31 cellular contexts compared by ENCODE assay signal in genomic region chr1:64117492-64117891, GRCh38.
"Had no signal": no experiment of that assay in that cellular context is flagged by ENCODE, and none has a peak within 500 bp of the region (broad histone marks: within the 10 kb centered on the region; RNA-seq: fewer than 3 reads in every experiment).

No MANE protein-coding gene starts in this region.

- H3K27me3 Mint-ChIP-seq: progenitor cell of endocrine pancreas had no signal

- H3K4me1 Mint-ChIP-seq: natural killer cell; neural progenitor cell; stimulated activated memory B cell treated with anti-CD40 and anti-IgM and Interleukin-4, amounts not matched to agents 10 μg/mL and 1 μg/mL and 100 μg/mL, for 72 hours; stimulated activated naive CD8-positive, alpha-beta T cell treated with anti-CD3 and anti-CD28 coated beads, Interleukin-15, amount 100 ng/mL, for 72 hours had no signal

- H3K4me2 ChIP-seq: neural progenitor cell, smooth muscle cell had no signal

- H3K36me3 ChIP-seq: neural progenitor cell, ovary, spleen, suprapubic skin, tibial artery, transverse colon, upper lobe of right lung, uterus had no signal

- DNase-seq: natural killer cell; occipital lobe; ovary; posterior cingulate gyrus; psoas muscle; right cardiac atrium; spleen; stimulated activated CD4-positive, alpha-beta T cell treated with anti-CD3 and anti-CD28 coated beads, Interleukin-12 subunit alpha, Interleukin-12 subunit beta, amount 100 ng/mL, for 4 hours; stimulated activated CD4-positive, alpha-beta T cell treated with anti-CD3 and anti-CD28 coated beads, Interleukin-1b, Interleukin-23, amount 100 ng/mL, for 48 hours; stimulated activated CD4-positive, alpha-beta T cell treated with anti-CD3 and anti-CD28 coated beads, Interleukin-4, amount 100 ng/mL, for 1 hour; stimulated activated CD4-positive, alpha-beta T cell treated with anti-CD3 and anti-CD28 coated beads, Interleukin-4, amount 100 ng/mL, for 4 hours; stimulated activated CD8-positive, alpha-beta memory T cell treated with anti-CD3 and anti-CD28 coated beads, Interleukin-4, amount 100 ng/mL, for 48 hours; stimulated activated naive CD4-positive, alpha-beta T cell; stimulated activated naive CD8-positive, alpha-beta T cell treated with anti-CD3 and anti-CD28 coated beads, Interleukin-15, amount 100 ng/mL, for 72 hours; stimulated activated naive CD8-positive, alpha-beta T cell treated with anti-CD3 and anti-CD28 coated beads, Interleukin-15, Interleukin-2, amounts not matched to agents 100 U/mL and 50 U/mL, for 24 hours; substantia nigra; testis; tibial artery; transverse colon; upper lobe of right lung; uterus had no signal

- H3K9me3 ChIP-seq: ovary, psoas muscle, spleen, suprapubic skin, testis, tibial artery, transverse colon, upper lobe of right lung, uterus had no signal

- H3K9ac ChIP-seq: neural progenitor cell, parathyroid adenoma had no signal

- H3K36me3 Mint-ChIP-seq: natural killer cell; neural progenitor cell; stimulated activated memory B cell treated with anti-CD40 and anti-IgM and Interleukin-4, amounts not matched to agents 10 μg/mL and 1 μg/mL and 100 μg/mL, for 72 hours; type B pancreatic cell had no signal

- H3K27ac ChIP-seq: neural progenitor cell, ovary, parathyroid adenoma, psoas muscle, skin epidermis, spleen, suprapubic skin, testis, tibial artery, transverse colon, upper lobe of right lung, uterus had no signal

- H3K4me1 ChIP-seq: neural progenitor cell, psoas muscle, spleen, testis, transverse colon, upper lobe of right lung, uterus had no signal

- H3K27ac Mint-ChIP-seq: natural killer cell; neural progenitor cell; progenitor cell of endocrine pancreas; stimulated activated memory B cell treated with anti-CD40 and anti-IgM and Interleukin-4, amounts not matched to agents 10 μg/mL and 1 μg/mL and 100 μg/mL, for 72 hours; stimulated activated naive CD8-positive, alpha-beta T cell treated with anti-CD3 and anti-CD28 coated beads, Interleukin-15, amount 100 ng/mL, for 72 hours; type B pancreatic cell had no signal

- H3K4me3 ChIP-seq: neural progenitor cell, ovary, psoas muscle, skin epidermis, smooth muscle cell, spleen, suprapubic skin, testis, tibial artery, transverse colon, upper lobe of right lung, uterus had no signal

- ATAC-seq: natural killer cell; psoas muscle; right cardiac atrium; sciatic nerve; stimulated activated memory B cell treated with anti-CD40 and anti-IgM and Interleukin-4, amounts not matched to agents 10 μg/mL and 1 μg/mL and 100 μg/mL, for 72 hours; stimulated activated naive CD8-positive, alpha-beta T cell treated with anti-CD3 and anti-CD28 coated beads, Interleukin-15, amount 100 ng/mL, for 72 hours; stimulated activated naive CD8-positive, alpha-beta T cell treated with anti-CD3 and anti-CD28 coated beads, Interleukin-15, Interleukin-2, amounts not matched to agents 100 U/mL and 50 U/mL, for 24 hours; upper lobe of right lung had no signal

- H2AFZ ChIP-seq: neural progenitor cell, parathyroid adenoma had no signal

- H3K9me3 Mint-ChIP-seq: natural killer cell; nephron; neural progenitor cell; stimulated activated naive CD8-positive, alpha-beta T cell treated with anti-CD3 and anti-CD28 coated beads, Interleukin-15, amount 100 ng/mL, for 72 hours; type B pancreatic cell had no signal

- H3K4me3 Mint-ChIP-seq: natural killer cell; nephron; neural progenitor cell; stimulated activated memory B cell treated with anti-CD40 and anti-IgM and Interleukin-4, amounts not matched to agents 10 μg/mL and 1 μg/mL and 100 μg/mL, for 72 hours; stimulated activated naive CD8-positive, alpha-beta T cell treated with anti-CD3 and anti-CD28 coated beads, Interleukin-15, amount 100 ng/mL, for 72 hours; type B pancreatic cell had no signal

- H3K79me2 ChIP-seq: parathyroid adenoma had no signal

- H3K27me3 ChIP-seq: neural progenitor cell, ovary, spleen, suprapubic skin, testis, tibial artery, transverse colon, upper lobe of right lung, uterus had no signal
